18 cellular contexts compared by ENCODE assay signal in genomic region chr6:160378218-160378617, GRCh38. TPM values are rescaled to one million over a fixed set of nuclear protein-coding genes. Genes with fewer than 3 reads are reported as not detected.
DNase-seq lines count a peak whose midpoint lies in the region; ATAC-seq and TF ChIP-seq lines count a peak whose summit lies in the region.
"Had no signal": no experiment of that assay in that cellular context is flagged by ENCODE, and none has a peak within 500 bp of the region (broad histone marks: within the 10 kb centered on the region; RNA-seq: fewer than 3 reads in every experiment).

No MANE protein-coding gene starts in this region.

- H3K27ac ChIP-seq in adrenal gland (peak overlapping the region; percentile 60 to 87 (median 83)), psoas muscle (no peak overlapping the region), upper lobe of left lung (peak overlapping the region in 2 of 4 donors; percentile 10 to 33)
- H3K27ac ChIP-seq: BLaER1, HL-60, Peyer's patch had no signal

- no peak for TF ChIP-seq EP300 in upper lobe of left lung (IDR thresholded peaks at IDR 0.05)

- no peak overlapping the region for H3K4me3 ChIP-seq in adrenal gland
- no peak overlapping the region for H3K4me3 ChIP-seq in psoas muscle
- H3K4me3 ChIP-seq in mucosa of descending colon: no peak overlapping the region
- H3K4me3 ChIP-seq in upper lobe of left lung: no peak overlapping the region
- H3K4me3 ChIP-seq: BLaER1, Peyer's patch had no signal

- DNase-seq in adrenal gland: no peak
- DNase-seq in psoas muscle: no peak
- no peak for DNase-seq in islet precursor cell
- no peak for DNase-seq in mucosa of descending colon
- DNase-seq in SW480 (ENCODE audit: low spot score): no peak
- DNase-seq in upper lobe of left lung: no peak
- DNase-seq: CD8-positive, alpha-beta memory T cell; DMS 273 treated with DMSO at 0.1 percent for 48 hours; GOT3; KBM-7; NCI-H1092; NCI-H1694 treated with DMSO at 0.1 percent for 48 hours; NCI-H2171; NCI-H510A treated with DMSO at 0.1 percent for 48 hours; Peyer's patch had no signal

- no peak for TF ChIP-seq CTCF in adrenal gland (IDR thresholded peaks at IDR 0.05)
- TF ChIP-seq CTCF in psoas muscle (IDR thresholded peaks at IDR 0.05): no peak
- no peak for TF ChIP-seq CTCF in mucosa of descending colon (IDR thresholded peaks at IDR 0.05)
- TF ChIP-seq CTCF in upper lobe of left lung (IDR thresholded peaks at IDR 0.05): no peak

- H3K36me3 ChIP-seq in adrenal gland (replicated peaks in 1 of 2): no peaks in the 10 kb centered on the region
- no peaks in the 10 kb centered on the region for H3K36me3 ChIP-seq in psoas muscle (ENCODE audit: insufficient read depth in 1 of 2, low read depth in 1 of 2)
- H3K36me3 ChIP-seq in mucosa of descending colon (ENCODE audit: low read depth): no peaks in the 10 kb centered on the region
- H3K36me3 ChIP-seq in upper lobe of left lung: no peaks in the 10 kb centered on the region
- H3K36me3 ChIP-seq: BLaER1, Peyer's patch had no signal

- H3K4me1 ChIP-seq in adrenal gland (replicated peaks in 1 of 2) (peaks cover 9 to 13% of the 10 kb centered on the region in 2 donors), psoas muscle (peaks cover 6% of the 10 kb centered on the region), mucosa of descending colon (ENCODE audit: low read depth) (no peaks in the 10 kb centered on the region), upper lobe of left lung (peaks cover 0 to 31% (median 0%) of the 10 kb centered on the region in 4 donors)
- H3K4me1 ChIP-seq: BLaER1, Peyer's patch had no signal

- intact Hi-C loops in adrenal gland (cut with DNase I) (no loop called here), psoas muscle (cut with DNase I) (no loop called here), mucosa of descending colon (cut with DNase I, micrococcal nuclease) (no loop called here)

- H3K9me3 ChIP-seq in adrenal gland (replicated peaks in 1 of 3): peaks cover 0 to 7% (median 4%) of the 10 kb centered on the region in 3 donors
- H3K9me3 ChIP-seq in psoas muscle: peaks cover 9% of the 10 kb centered on the region
- peaks cover 3% of the 10 kb centered on the region for H3K9me3 ChIP-seq in mucosa of descending colon
- H3K9me3 ChIP-seq in upper lobe of left lung: peaks cover 0 to 3% (median 0%) of the 10 kb centered on the region in 4 donors
- H3K9me3 ChIP-seq: Peyer's patch had no signal

- H3K27me3 ChIP-seq in adrenal gland (no peaks in the 10 kb centered on the region), psoas muscle (ENCODE audit: insufficient read depth in 3 of 3, low read length in 2 of 3) (no peaks in the 10 kb centered on the region), upper lobe of left lung (no peaks in the 10 kb centered on the region)
- H3K27me3 ChIP-seq: Peyer's patch had no signal

- WGBS in adrenal gland, 4 donors: 44 to 56% (median 45%) methylated on average over 5 of the region's 5 CpGs
- 57 to 68% (median 59%) methylated on average over 5 of the region's 5 CpGs for WGBS in psoas muscle, 3 donors
- 43 to 53% methylated on average over 5 of the region's 5 CpGs for WGBS in upper lobe of left lung, 2 donors

- ATAC-seq in esophagus mucosa (peak; percentile 88), psoas muscle (peak in 3 of 4 donors; percentile 51 to 71 (median 53)), mucosa of descending colon (no peak), upper lobe of left lung (ENCODE audit: low FRiP score in 2 of 2) (no peak)

- TF ChIP-seq POLR2A in adrenal gland (IDR thresholded peaks at IDR 0.05) (no peak), upper lobe of left lung (IDR thresholded peaks at IDR 0.05) (no peak)

RNA-seq across cellular contexts. Expression of gene SLC22A3, which starts 30.0 kb away (rescaled TPM):
- 10 to 100 TPM; 15.2 to 51.9 (median 34.1) TPM for total RNA-seq in adrenal gland
- 10 to 100 TPM; 13.3 to 33.9 (median 15.3) TPM for polyA plus RNA-seq in adrenal gland
- 8.0 TPM for total RNA-seq in esophagus mucosa
- 10 to 100 TPM; 45.4 to 91.9 (median 54.8) TPM for total RNA-seq in psoas muscle
- polyA plus RNA-seq in psoas muscle: 100 to 1,000 TPM in 1 of 3 donors, 10 to 100 TPM in 2; 43.7 to 121 (median 45.6) TPM
- 1 to 10 TPM; 1.4 to 7.3 (median 1.6) TPM for total RNA-seq in mucosa of descending colon
- 10 to 100 TPM; 17.7 to 68.1 (median 44.8) TPM for total RNA-seq in upper lobe of left lung
- total RNA-seq: CD8-positive, alpha-beta memory T cell had no signal
- polyA plus RNA-seq: CD8-positive, alpha-beta memory T cell had no signal

Comparison
In these comparisons a context has a peak if more than half of its experiments do, and no peak if none do; other contexts are left out.
1. ATAC-seq: peak in esophagus mucosa (single experiment) and psoas muscle (3 of 4); none in mucosa of descending colon (single experiment) and upper lobe of left lung (0 of 2).